ENCODE assay signal across 15 cellular contexts in genomic region chr22:35568751-35569725, GRCh38. TPM values are rescaled to one million over a fixed set of nuclear protein-coding genes. Genes with fewer than 3 reads are reported as not detected.
DNase-seq lines count a peak whose midpoint lies in the region; ATAC-seq, FAIRE-seq and TF ChIP-seq lines count a peak whose summit lies in the region.
"Had no signal": no experiment of that assay in that cellular context is flagged by ENCODE, and none has a peak within 500 bp of the region (broad histone marks: within the 10 kb centered on the region; RNA-seq: fewer than 3 reads in every experiment).

No MANE protein-coding gene starts in this region.

- H3K18ac ChIP-seq in mesenchymal stem cell (ENCODE audit: low read depth in 1 of 2, low read length in 2 of 2), result peak overlapping the region in 1 of 2 experiments; percentile 46

- no peak for ATAC-seq in GM18868 (IDR thresholded peaks at IDR 0.05; ENCODE audit: unreplicated experiment)
- ATAC-seq: GM12878, left lobe of liver had no signal

- no peak overlapping the region for H2BK15ac ChIP-seq in mesenchymal stem cell (ENCODE audit: low read depth, poor library complexity, severe bottlenecking)

- H3K4me3 Mint-ChIP-seq in brain, result peak overlapping the region in 1 of 5 experiments; percentile 3
- H3K4me3 Mint-ChIP-seq: CD8-positive, alpha-beta memory T cell had no signal

- H3K14ac ChIP-seq in mesenchymal stem cell (ENCODE audit: low read length in 2 of 2), result peak overlapping the region in 1 of 2 experiments; percentile 87

- H3K4ac ChIP-seq in mesenchymal stem cell (ENCODE audit: low read depth in 1 of 2, low read length in 2 of 2), result no peak overlapping the region

- peak overlapping the region; percentile 37 for H2AFZ ChIP-seq in mesenchymal stem cell (ENCODE audit: low read depth, low read length)

- peak overlapping the region in 1 of 2 experiments; percentile 70 for H2BK12ac ChIP-seq in mesenchymal stem cell (ENCODE audit: low read length in 2 of 2)

- no peak overlapping the region for H3K23ac ChIP-seq in mesenchymal stem cell (ENCODE audit: low read length in 2 of 2)

- peak overlapping the region; percentile 44 for H4K91ac ChIP-seq in mesenchymal stem cell (ENCODE audit: low read length)

- peak overlapping the region; percentile 10 for H3K9ac ChIP-seq in mesenchymal stem cell (ENCODE audit: low read length)
- no peak overlapping the region for H3K9ac ChIP-seq in kidney (ENCODE audit: low read length in 2 of 2)

- 88% methylated on average over 17 of the region's 17 CpGs for WGBS in mesenchymal stem cell

- FAIRE-seq in kidney (lab: Jason Lieb, UNC), result no peak
- FAIRE-seq: GM12878 had no signal

- peaks cover 0 to 5% (median 0%) of the 10 kb centered on the region in 5 experiments for H3K9me3 Mint-ChIP-seq in brain
- H3K9me3 Mint-ChIP-seq: CD8-positive, alpha-beta memory T cell had no signal

- no peaks in the 10 kb centered on the region for H3K79me1 ChIP-seq in mesenchymal stem cell (replicated peaks; ENCODE audit: low read length, poor library complexity, severe bottlenecking)

- DNase-seq in AG20443 (ENCODE audit: low spot score) (peak; percentile 78), M059J (ENCODE audit: low read depth) (peak; percentile 87), mesenchymal stem cell (no peak), coronary artery (ENCODE audit: low spot score) (no peak), kidney (no peak), vagina (ENCODE audit: extremely low spot score in 2 of 2) (no peak)
- DNase-seq: CD8-positive, alpha-beta memory T cell; erythroblast; stimulated activated CD4-positive, alpha-beta T cell treated with anti-CD3 and anti-CD28 coated beads, Interleukin-4, amount 100 ng/mL, for 24 hours; substantia nigra had no signal

- H3K27me3 ChIP-seq in mesenchymal stem cell (ENCODE audit: control insufficient read depth in 1 of 2, insufficient read depth in 1 of 2, low read length in 2 of 2) (peaks cover 0 to 11% of the 10 kb centered on the region in 2 experiments), vagina (no peaks in the 10 kb centered on the region)

- peaks cover 10% of the 10 kb centered on the region for H3K4me1 ChIP-seq in mesenchymal stem cell (ENCODE audit: control insufficient read depth, insufficient read depth, low read depth, low read length)
- peaks cover 0 to 4% of the 10 kb centered on the region in 2 donors for H3K4me1 ChIP-seq in kidney (ENCODE audit: control insufficient read depth in 1 of 2, insufficient read depth in 1 of 2, low read depth in 1 of 2, low read length in 2 of 2)
- H3K4me1 ChIP-seq in vagina, result peaks cover 18% of the 10 kb centered on the region

- TF ChIP-seq CTCF in brain (conservative IDR thresholded peaks at IDR 0.05), result no peak
- TF ChIP-seq CTCF in coronary artery (IDR thresholded peaks at IDR 0.05), result no peak
- TF ChIP-seq CTCF in kidney (IDR thresholded peaks at IDR 0.05; ENCODE audit: borderline replicate concordance, extremely low read depth, insufficient read depth), result no peak
- no peak for TF ChIP-seq CTCF in vagina (IDR thresholded peaks at IDR 0.05)

- no peaks in the 10 kb centered on the region for H3K9me3 ChIP-seq in mesenchymal stem cell (ENCODE audit: control insufficient read depth, low read length)
- no peaks in the 10 kb centered on the region for H3K9me3 ChIP-seq in kidney (ENCODE audit: control insufficient read depth in 1 of 2, low read length in 2 of 2)
- no peaks in the 10 kb centered on the region for H3K9me3 ChIP-seq in vagina

- H2BK120ac ChIP-seq in mesenchymal stem cell (ENCODE audit: low read depth, low read length), result no peak overlapping the region

- no peak overlapping the region for H3K27ac ChIP-seq in mesenchymal stem cell (ENCODE audit: low read length, poor library complexity, severe bottlenecking)
- H3K27ac ChIP-seq in coronary artery, result no peak overlapping the region
- no peak overlapping the region for H3K27ac ChIP-seq in kidney (ENCODE audit: low read depth in 2 of 2, low read length in 2 of 2)
- no peak overlapping the region for H3K27ac ChIP-seq in vagina

- intact Hi-C loops in kidney (cut with DNase I) (no loop called here), vagina (cut with DNase I) (no loop called here)

- no peaks in the 10 kb centered on the region for H3K36me3 ChIP-seq in mesenchymal stem cell (ENCODE audit: control insufficient read depth in 1 of 2, insufficient read depth in 2 of 2, low read depth in 1 of 2, low read length in 2 of 2)
- H3K36me3 ChIP-seq in kidney (ENCODE audit: control insufficient read depth in 1 of 2, insufficient read depth in 2 of 2, low read length in 2 of 2), result no peaks in the 10 kb centered on the region
- no peaks in the 10 kb centered on the region for H3K36me3 ChIP-seq in vagina

- H3K27me3 Mint-ChIP-seq in brain, result peaks cover 4% of the 10 kb centered on the region

- no peak overlapping the region for H2AK5ac ChIP-seq in mesenchymal stem cell (ENCODE audit: low read length, severe bottlenecking)

- peak overlapping the region; percentile 5 for H4K8ac ChIP-seq in mesenchymal stem cell (ENCODE audit: low read length)

- no peaks in the 10 kb centered on the region for H3K36me3 Mint-ChIP-seq in brain
- H3K36me3 Mint-ChIP-seq: CD8-positive, alpha-beta memory T cell had no signal

- no peak overlapping the region for H2BK5ac ChIP-seq in mesenchymal stem cell (ENCODE audit: low read depth, low read length, poor library complexity, severe bottlenecking)

- peaks cover 77% of the 10 kb centered on the region for H3K4me1 Mint-ChIP-seq in brain
- H3K4me1 Mint-ChIP-seq: CD8-positive, alpha-beta memory T cell had no signal

- no peak overlapping the region for H3K4me2 ChIP-seq in mesenchymal stem cell (ENCODE audit: low read length, poor library complexity, severe bottlenecking)

- peak overlapping the region; percentile 13 to 78 (median 28) for H3K27ac Mint-ChIP-seq in brain

- H3K4me3 ChIP-seq in mesenchymal stem cell (ENCODE audit: insufficient read depth in 1 of 2, low read depth in 1 of 2, low read length in 2 of 2), result no peak overlapping the region
- no peak overlapping the region for H3K4me3 ChIP-seq in coronary artery
- H3K4me3 ChIP-seq in kidney (ENCODE audit: low read length in 2 of 2), result no peak overlapping the region
- H3K4me3 ChIP-seq in vagina, result no peak overlapping the region
- H3K4me3 ChIP-seq: GM12878 had no signal

- TF ChIP-seq POLR2A in vagina (IDR thresholded peaks at IDR 0.05), result no peak

RNA-seq across cellular contexts. Expression of gene RASD2, which starts 28.4 kb away (rescaled TPM):
- total RNA-seq in M059J (2014; rRNA removed; shearing (Covaris generic)), result 1.6 and 2.4 TPM in 2 replicates
- polyA plus RNA-seq in brain (ENCODE audit: insufficient read depth, low read depth, low replicate concordance) (27.4 TPM), kidney (ENCODE audit: insufficient read depth, low read depth, low replicate concordance) (1.1 TPM)
- 0.58 TPM for polyA plus RNA-seq in mesenchymal stem cell (2013, experiment 1 of 2)
- 0.51 TPM for polyA plus RNA-seq in mesenchymal stem cell (2013, experiment 2 of 2)
- total RNA-seq in kidney (3.4 TPM), vagina (2.0 TPM)
- total RNA-seq: GM12878; left lobe of liver; T-helper 2 cell treated with Interferon-gamma antibody and Interleukin-4, amounts not matched to agents 100 ng/mL and 5 ng/mL, for 36 hours had no signal
- polyA plus RNA-seq: CD8-positive, alpha-beta memory T cell had no signal

RNA-seq across cellular contexts. Expression of gene MB, which starts 48.1 kb away (rescaled TPM):
- 0.30 and 0.94 TPM in 2 replicates for total RNA-seq in M059J (2014; rRNA removed; shearing (Covaris generic))
- 2.7 TPM for polyA plus RNA-seq in brain (ENCODE audit: insufficient read depth, low read depth, low replicate concordance)
- not detected for polyA plus RNA-seq in mesenchymal stem cell (2013, experiment 1 of 2)
- not detected for polyA plus RNA-seq in mesenchymal stem cell (2013, experiment 2 of 2)
- not detected for total RNA-seq in kidney
- 0.84 TPM for polyA plus RNA-seq in kidney (ENCODE audit: insufficient read depth, low read depth, low replicate concordance)
- not detected for total RNA-seq in vagina
- polyA plus RNA-seq: CD8-positive, alpha-beta memory T cell had no signal

Comparison
In these comparisons a context has a peak if more than half of its experiments do, and no peak if none do; other contexts are left out.
1. DNase-seq: peak in AG20443 (single experiment) and M059J (single experiment); none in mesenchymal stem cell (single experiment), coronary artery (single experiment), kidney (single experiment) and vagina (0 of 2).